8 cellular contexts compared by ENCODE assay signal in the genomic region with DNA sequence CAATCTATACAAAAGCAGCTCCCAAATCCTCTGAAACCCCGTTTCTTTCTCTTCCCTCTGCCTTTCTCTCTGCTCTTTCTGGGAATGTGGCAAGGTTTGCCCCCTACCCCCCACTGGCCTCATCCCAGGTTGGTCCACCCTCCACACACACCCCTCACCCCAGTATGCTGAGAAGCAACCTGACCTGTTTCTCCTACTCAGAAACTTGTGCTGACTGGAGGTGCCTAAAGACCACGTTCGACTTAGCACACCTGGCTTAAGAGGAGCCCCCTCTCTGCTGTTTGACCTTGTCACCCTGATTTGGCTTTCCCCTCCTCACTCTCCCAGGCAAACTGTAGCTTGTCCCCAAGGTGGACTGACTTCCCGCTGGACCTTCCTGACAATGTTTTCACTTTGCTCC. TPM values are rescaled to one million over a fixed set of nuclear protein-coding genes. Genes with fewer than 3 reads are reported as not detected.
DNase-seq lines count a peak whose midpoint lies in the region; ATAC-seq, FAIRE-seq and TF ChIP-seq lines count a peak whose summit lies in the region.

No MANE protein-coding gene starts in this region.

- no peaks in the 10 kb centered on the region for H3K9me3 ChIP-seq in DND-41 (ENCODE audit: insufficient read depth, low read length, severe bottlenecking)

- in situ Hi-C loops in KBM-7 (cut with MboI; ENCODE audit: low pct_unique_long_range_greater_than_20kb, low sequenced_read_pairs), result no loop called here

- DNase-seq in DND-41 (no peak), fibroblast of the aortic adventitia (ENCODE audit: low read depth) (no peak), KBM-7 (no peak), D721Med (ENCODE audit: insufficient read length, low spot score) (no peak), erythroblast (lab: John Stamatoyannopoulos, UW) (no peak)

- H3K27ac ChIP-seq in DND-41 (ENCODE audit: low read length), result no peak overlapping the region
- H3K27ac ChIP-seq in rectal smooth muscle tissue (ENCODE audit: low read depth, low read length), result no peak overlapping the region

- H3K27me3 ChIP-seq in DND-41 (ENCODE audit: insufficient read depth, low read length, poor library complexity) (peaks cover 18% of the 10 kb centered on the region), rectal smooth muscle tissue (ENCODE audit: control insufficient read depth, insufficient read depth, low read length) (peaks cover 4% of the 10 kb centered on the region)

- FAIRE-seq in D721Med (lab: Jason Lieb, UNC), result no peak

- no peak for TF ChIP-seq POLR2A in erythroblast (IDR thresholded peaks at IDR 0.05; ENCODE audit: low read length)

- no peak for TF ChIP-seq CTCF in DND-41 (IDR thresholded peaks at IDR 0.05; ENCODE audit: borderline replicate concordance, extremely low read depth, low read length, poor library complexity, severe bottlenecking)
- TF ChIP-seq CTCF in WI38 (IDR thresholded peaks at IDR 0.05; ENCODE audit: low read depth, low read length), result no peak
- no peak for TF ChIP-seq CTCF in fibroblast of the aortic adventitia (IDR thresholded peaks at IDR 0.05; ENCODE audit: insufficient read depth, low read length)
- TF ChIP-seq CTCF in D721Med (IDR thresholded peaks at IDR 0.05; ENCODE audit: insufficient read depth, missing control alignments), result no peak

- no peak overlapping the region for H3K9ac ChIP-seq in DND-41 (ENCODE audit: low read depth, low read length)
- H3K9ac ChIP-seq in rectal smooth muscle tissue (ENCODE audit: low read length), result no peak overlapping the region

- H3K4me1 ChIP-seq in DND-41 (ENCODE audit: insufficient read depth, low read length), result peaks cover 33% of the 10 kb centered on the region
- H3K4me1 ChIP-seq in rectal smooth muscle tissue (ENCODE audit: control insufficient read depth, insufficient read depth, low read length), result peaks cover 5% of the 10 kb centered on the region

- peak overlapping the region; percentile 99 for H2AFZ ChIP-seq in DND-41 (ENCODE audit: low read depth, low read length)

- no peak for ATAC-seq in DND-41 (ENCODE audit: insufficient read depth, low read depth)
- ATAC-seq in GM21723 (IDR thresholded peaks at IDR 0.05; ENCODE audit: unreplicated experiment), result no peak

- peaks cover 24% of the 10 kb centered on the region for H3K79me2 ChIP-seq in DND-41 (ENCODE audit: insufficient read depth, low read length)

- H3K4me2 ChIP-seq in DND-41 (ENCODE audit: insufficient read depth, low read length), result peak overlapping the region; percentile 96

- H3K4me3 ChIP-seq in DND-41 (ENCODE audit: low read depth in 1 of 2, low read length in 2 of 2) (peak overlapping the region in 1 of 2 experiments; percentile 73; a peak in 2 of 4 replicates), WI38 (ENCODE audit: low read depth, low read length) (peak overlapping the region; percentile 81), fibroblast of the aortic adventitia (ENCODE audit: low read depth, low read length) (peak overlapping the region; percentile 81), rectal smooth muscle tissue (ENCODE audit: low read length) (peak overlapping the region; percentile 88)

- H3K36me3 ChIP-seq in DND-41 (ENCODE audit: insufficient read depth, low read length), result no peaks in the 10 kb centered on the region
- no peaks in the 10 kb centered on the region for H3K36me3 ChIP-seq in rectal smooth muscle tissue (ENCODE audit: control insufficient read depth, insufficient read depth, low read length)

- peaks cover 9% of the 10 kb centered on the region; the same call in 1 of the 2 replicates for H4K20me1 ChIP-seq in DND-41 (ENCODE audit: insufficient read depth, low read length)

RNA-seq across cellular contexts. Expression of gene SEPTIN8, which starts 1.1 kb away (rescaled TPM):
- total RNA-seq in fibroblast of the aortic adventitia (ENCODE audit: low replicate concordance), result 22.7 and 43.0 TPM in 2 replicates

RNA-seq across cellular contexts. Expression of gene CCNI2, which starts 30.9 kb away (rescaled TPM):
- 1.2 TPM in 1 of 2 replicates, not detected in the other for total RNA-seq in fibroblast of the aortic adventitia (ENCODE audit: low replicate concordance)

RNA-seq across cellular contexts. Expression of gene SOWAHA, which starts 35.0 kb away (rescaled TPM):
- total RNA-seq in fibroblast of the aortic adventitia (ENCODE audit: low replicate concordance), result not detected in 2 replicates

RNA-seq across cellular contexts. Expression of gene KIF3A, which starts 40.8 kb away (rescaled TPM):
- total RNA-seq in fibroblast of the aortic adventitia (ENCODE audit: low replicate concordance), result 12.7 and 29.2 TPM in 2 replicates

RNA-seq across cellular contexts. Expression of gene SHROOM1, which starts 52.3 kb away (rescaled TPM):
- total RNA-seq in fibroblast of the aortic adventitia (ENCODE audit: low replicate concordance), result 1.2 and 7.6 TPM in 2 replicates
